In genomic region chr15:85401108-85401765, GRCh38 we compare ENCODE assay signal across 10 cellular contexts. TPM values are rescaled to one million over a fixed set of nuclear protein-coding genes. Genes with fewer than 3 reads are reported as not detected.
A peak's percentile ranks its signal among the peaks of the same experiment; 100 is the strongest.
DNase-seq lines count a peak whose midpoint lies in the region; ATAC-seq lines count a peak whose summit lies in the region.
"Had no signal": no experiment of that assay in that cellular context is flagged by ENCODE, and none has a peak within 500 bp of the region (broad histone marks: within the 10 kb centered on the region; RNA-seq: fewer than 3 reads in every experiment).

No MANE protein-coding gene starts in this region.

- H3K27me3 Mint-ChIP-seq in activated T-cell treated with anti-CD3 and anti-CD28 coated beads, Interleukin-2, amount 50 U/mL, for 72 hours (ENCODE audit: low read depth), result no peaks in the 10 kb centered on the region
- H3K27me3 Mint-ChIP-seq in T-cell, result no peaks in the 10 kb centered on the region

- no peak for DNase-seq in activated T-cell treated with anti-CD3 and anti-CD28 coated beads, Interleukin-2, amount 50 U/mL, for 72 hours
- DNase-seq in activated T-cell treated with anti-CD3 and anti-CD28 coated beads, Interleukin-2, amount 50 U/mL, for 48 hours, result no peak
- DNase-seq in T-cell (no peak), NCI-H128 (lab: John Stamatoyannopoulos, UW; ENCODE audit: unreplicated experiment) (no peak), NCI-H187 (lab: John Stamatoyannopoulos, UW) (no peak), posterior vena cava (ENCODE audit: low spot score) (no peak)
- DNase-seq in stimulated activated effector memory CD8-positive, alpha-beta T cell treated with anti-CD3 and anti-CD28 coated beads, Interleukin-12 subunit alpha, Interleukin-12 subunit beta, amount 100 ng/mL, for 72 hours (ENCODE audit: low spot score in 2 of 2), result no peak
- DNase-seq: cerebellar nuclear complex, NCI-H1417 had no signal

- H3K27ac Mint-ChIP-seq in activated T-cell treated with anti-CD3 and anti-CD28 coated beads, Interleukin-2, amount 50 U/mL, for 72 hours, result peak overlapping the region; percentile 59
- H3K27ac Mint-ChIP-seq in T-cell, result peak overlapping the region; percentile 40 to 69
- H3K27ac Mint-ChIP-seq in stimulated activated effector memory CD8-positive, alpha-beta T cell treated with anti-CD3 and anti-CD28 coated beads, Interleukin-12 subunit alpha, Interleukin-12 subunit beta, amount 100 ng/mL, for 72 hours, result peak overlapping the region; percentile 83

- ATAC-seq in activated T-cell treated with anti-CD3 and anti-CD28 coated beads, Interleukin-2, amount 50 U/mL, for 72 hours (replicated peaks in 1 of 2), result peak; percentile 53 to 55
- peak; percentile 61 for ATAC-seq in HG02759 (IDR thresholded peaks at IDR 0.05; ENCODE audit: unreplicated experiment)
- ATAC-seq in T-cell (replicated peaks in 1 of 4), result no peak
- ATAC-seq in stimulated activated effector memory CD8-positive, alpha-beta T cell treated with anti-CD3 and anti-CD28 coated beads, Interleukin-12 subunit alpha, Interleukin-12 subunit beta, amount 100 ng/mL, for 72 hours, result peak; percentile 80

- CTCF ChIA-PET in T-cell (lab: Charles Lee), result interaction anchor here in 1 of 2 donors (1.5 to 2.3 kb wide), 4 partner anchors 11 to 33 kb away, joined by 5 to 9 read pairs (median 6); partner anchors contain the start of gene AKAP13

- H3K36me3 Mint-ChIP-seq in activated T-cell treated with anti-CD3 and anti-CD28 coated beads, Interleukin-2, amount 50 U/mL, for 72 hours (ENCODE audit: insufficient read depth in 2 of 2), result no peaks in the 10 kb centered on the region
- no peaks in the 10 kb centered on the region for H3K36me3 Mint-ChIP-seq in T-cell
- no peaks in the 10 kb centered on the region for H3K36me3 Mint-ChIP-seq in stimulated activated effector memory CD8-positive, alpha-beta T cell treated with anti-CD3 and anti-CD28 coated beads, Interleukin-12 subunit alpha, Interleukin-12 subunit beta, amount 100 ng/mL, for 72 hours

- peaks cover 63% of the 10 kb centered on the region for H3K4me1 Mint-ChIP-seq in activated T-cell treated with anti-CD3 and anti-CD28 coated beads, Interleukin-2, amount 50 U/mL, for 72 hours (ENCODE audit: low read depth)
- peaks cover 76 to 84% (median 83%) of the 10 kb centered on the region in 3 donors for H3K4me1 Mint-ChIP-seq in T-cell
- peaks cover 45% of the 10 kb centered on the region for H3K4me1 Mint-ChIP-seq in stimulated activated effector memory CD8-positive, alpha-beta T cell treated with anti-CD3 and anti-CD28 coated beads, Interleukin-12 subunit alpha, Interleukin-12 subunit beta, amount 100 ng/mL, for 72 hours

- H3K9me3 Mint-ChIP-seq in activated T-cell treated with anti-CD3 and anti-CD28 coated beads, Interleukin-2, amount 50 U/mL, for 72 hours, result no peaks in the 10 kb centered on the region
- H3K9me3 Mint-ChIP-seq in T-cell, result no peaks in the 10 kb centered on the region
- H3K9me3 Mint-ChIP-seq in stimulated activated effector memory CD8-positive, alpha-beta T cell treated with anti-CD3 and anti-CD28 coated beads, Interleukin-12 subunit alpha, Interleukin-12 subunit beta, amount 100 ng/mL, for 72 hours, result no peaks in the 10 kb centered on the region

- peak overlapping the region; percentile 49 to 81 for H3K4me3 Mint-ChIP-seq in activated T-cell treated with anti-CD3 and anti-CD28 coated beads, Interleukin-2, amount 50 U/mL, for 72 hours
- H3K4me3 Mint-ChIP-seq in T-cell, result peak overlapping the region in 1 of 3 donors; percentile 31
- H3K4me3 Mint-ChIP-seq in stimulated activated effector memory CD8-positive, alpha-beta T cell treated with anti-CD3 and anti-CD28 coated beads, Interleukin-12 subunit alpha, Interleukin-12 subunit beta, amount 100 ng/mL, for 72 hours, result peak overlapping the region; percentile 60

- intact Hi-C loops in posterior vena cava (cut with DNase I), result no loop called here

- POLR2A ChIA-PET in T-cell (lab: Charles Lee), result interaction anchor here in 1 of 2 donors (0.6 to 0.7 kb wide), 2 partner anchors 8 to 380 kb away, joined by 3 to 4 read pairs; no protein-coding TSS in a partner anchor

RNA-seq across cellular contexts. Expression of gene AKAP13, which starts 20.8 kb away (rescaled TPM):
- total RNA-seq in activated T-cell treated with anti-CD3 and anti-CD28 coated beads, Interleukin-2, amount 50 U/mL, for 72 hours, result 100 to 1,000 TPM; 134 to 185 TPM
- total RNA-seq in T-cell (100 to 1,000 TPM; 232 to 391 (median 281) TPM), posterior vena cava (100 to 1,000 TPM; 214 TPM)

Comparison
In these comparisons a context has a peak if more than half of its experiments do, and no peak if none do; other contexts are left out.
1. ATAC-seq: peak in activated T-cell treated with anti-CD3 and anti-CD28 coated beads, Interleukin-2, amount 50 U/mL, for 72 hours (2 of 2), HG02759 (single experiment) and stimulated activated effector memory CD8-positive, alpha-beta T cell treated with anti-CD3 and anti-CD28 coated beads, Interleukin-12 subunit alpha, Interleukin-12 subunit beta, amount 100 ng/mL, for 72 hours (single experiment); none in T-cell (0 of 4).
2. Peak in every context shown above with its lines, with median percentiles within 50 percentile points of each other: H3K27ac Mint-ChIP-seq.